1 cellular context compared by ENCODE assay signal in genomic region chr5:33299621-33300208, GRCh38.
TF ChIP-seq lines count a peak whose summit lies in the region.

No MANE protein-coding gene starts in this region.

TF ChIP-seq in GM23338, 12 proteins besides CTCF, POLR2A, EP300 and RAD21 (continued from another document):
- no peak for TF ChIP-seq REST (IDR thresholded peaks at IDR 0.05; ENCODE audit: unreplicated experiment)
- no peak for TF ChIP-seq ZNF114 (CRISPR knock-in tag; IDR thresholded peaks at IDR 0.05)
- TF ChIP-seq NANOG (IDR thresholded peaks at IDR 0.05; ENCODE audit: borderline replicate concordance): no peak
- TF ChIP-seq EZH2phosphoT487 (IDR thresholded peaks at IDR 0.05; ENCODE audit: unreplicated experiment): no peak
